ENCODE assay signal across 1 cellular context in the genomic region with DNA sequence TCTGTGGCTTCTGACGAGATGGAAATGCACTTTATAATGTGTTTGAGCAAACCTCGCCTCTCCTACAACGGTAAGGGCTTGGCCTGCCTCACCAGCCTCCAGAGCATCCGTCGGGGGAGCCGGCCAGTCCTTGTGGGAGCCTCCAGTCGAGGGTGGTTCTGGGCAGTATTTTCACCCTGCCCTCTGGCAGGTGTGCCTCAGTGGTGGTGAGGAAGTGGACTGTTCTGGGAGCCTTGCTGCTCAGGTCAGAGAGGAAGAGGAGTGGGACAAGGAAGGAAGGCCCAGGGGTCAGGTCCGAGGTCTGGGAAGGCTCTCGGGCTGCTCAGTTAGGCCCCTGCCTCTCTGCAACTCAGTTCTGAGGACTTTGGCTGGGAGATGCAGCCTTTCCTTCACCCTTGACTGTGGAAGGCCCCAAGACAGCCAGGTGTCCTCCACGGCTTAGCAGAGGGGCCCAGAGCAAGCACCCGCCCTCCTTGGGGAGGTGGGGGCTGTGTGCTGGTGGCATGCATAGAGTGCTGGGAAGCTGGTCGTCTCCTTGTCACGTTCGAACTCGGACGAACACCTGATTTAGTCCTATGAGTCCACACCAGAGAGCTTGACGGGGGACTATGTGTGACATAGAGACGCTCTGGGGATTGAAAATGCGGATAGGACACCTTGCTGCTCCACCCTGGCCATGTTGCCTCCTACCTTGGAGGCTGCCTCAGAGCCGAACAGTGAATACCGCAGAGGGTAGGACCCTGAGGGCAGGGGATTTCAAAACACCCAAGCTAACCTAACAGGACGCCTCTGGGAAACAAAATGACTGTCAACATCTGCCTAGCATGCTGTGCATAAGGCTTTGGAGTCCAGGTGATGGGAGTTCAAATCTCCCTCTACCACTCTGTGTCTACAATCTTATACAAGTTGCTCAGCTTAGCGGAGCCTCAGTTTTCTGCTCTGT.
TF ChIP-seq lines count a peak whose summit lies in the region.

No MANE protein-coding gene starts in this region.

TF ChIP-seq in WTC11, 78 proteins besides CTCF, POLR2A, EP300 and RAD21 (continued from another document):
- TF ChIP-seq, protein P1, sequence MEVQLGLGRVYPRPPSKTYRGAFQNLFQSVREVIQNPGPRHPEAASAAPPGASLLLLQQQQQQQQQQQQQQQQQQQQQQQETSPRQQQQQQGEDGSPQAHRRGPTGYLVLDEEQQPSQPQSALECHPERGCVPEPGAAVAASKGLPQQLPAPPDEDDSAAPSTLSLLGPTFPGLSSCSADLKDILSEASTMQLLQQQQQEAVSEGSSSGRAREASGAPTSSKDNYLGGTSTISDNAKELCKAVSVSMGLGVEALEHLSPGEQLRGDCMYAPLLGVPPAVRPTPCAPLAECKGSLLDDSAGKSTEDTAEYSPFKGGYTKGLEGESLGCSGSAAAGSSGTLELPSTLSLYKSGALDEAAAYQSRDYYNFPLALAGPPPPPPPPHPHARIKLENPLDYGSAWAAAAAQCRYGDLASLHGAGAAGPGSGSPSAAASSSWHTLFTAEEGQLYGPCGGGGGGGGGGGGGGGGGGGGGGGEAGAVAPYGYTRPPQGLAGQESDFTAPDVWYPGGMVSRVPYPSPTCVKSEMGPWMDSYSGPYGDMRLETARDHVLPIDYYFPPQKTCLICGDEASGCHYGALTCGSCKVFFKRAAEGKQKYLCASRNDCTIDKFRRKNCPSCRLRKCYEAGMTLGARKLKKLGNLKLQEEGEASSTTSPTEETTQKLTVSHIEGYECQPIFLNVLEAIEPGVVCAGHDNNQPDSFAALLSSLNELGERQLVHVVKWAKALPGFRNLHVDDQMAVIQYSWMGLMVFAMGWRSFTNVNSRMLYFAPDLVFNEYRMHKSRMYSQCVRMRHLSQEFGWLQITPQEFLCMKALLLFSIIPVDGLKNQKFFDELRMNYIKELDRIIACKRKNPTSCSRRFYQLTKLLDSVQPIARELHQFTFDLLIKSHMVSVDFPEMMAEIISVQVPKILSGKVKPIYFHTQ (CRISPR knock-in tag; IDR thresholded peaks at IDR 0.05) = no peak
- TF ChIP-seq, protein P2, sequence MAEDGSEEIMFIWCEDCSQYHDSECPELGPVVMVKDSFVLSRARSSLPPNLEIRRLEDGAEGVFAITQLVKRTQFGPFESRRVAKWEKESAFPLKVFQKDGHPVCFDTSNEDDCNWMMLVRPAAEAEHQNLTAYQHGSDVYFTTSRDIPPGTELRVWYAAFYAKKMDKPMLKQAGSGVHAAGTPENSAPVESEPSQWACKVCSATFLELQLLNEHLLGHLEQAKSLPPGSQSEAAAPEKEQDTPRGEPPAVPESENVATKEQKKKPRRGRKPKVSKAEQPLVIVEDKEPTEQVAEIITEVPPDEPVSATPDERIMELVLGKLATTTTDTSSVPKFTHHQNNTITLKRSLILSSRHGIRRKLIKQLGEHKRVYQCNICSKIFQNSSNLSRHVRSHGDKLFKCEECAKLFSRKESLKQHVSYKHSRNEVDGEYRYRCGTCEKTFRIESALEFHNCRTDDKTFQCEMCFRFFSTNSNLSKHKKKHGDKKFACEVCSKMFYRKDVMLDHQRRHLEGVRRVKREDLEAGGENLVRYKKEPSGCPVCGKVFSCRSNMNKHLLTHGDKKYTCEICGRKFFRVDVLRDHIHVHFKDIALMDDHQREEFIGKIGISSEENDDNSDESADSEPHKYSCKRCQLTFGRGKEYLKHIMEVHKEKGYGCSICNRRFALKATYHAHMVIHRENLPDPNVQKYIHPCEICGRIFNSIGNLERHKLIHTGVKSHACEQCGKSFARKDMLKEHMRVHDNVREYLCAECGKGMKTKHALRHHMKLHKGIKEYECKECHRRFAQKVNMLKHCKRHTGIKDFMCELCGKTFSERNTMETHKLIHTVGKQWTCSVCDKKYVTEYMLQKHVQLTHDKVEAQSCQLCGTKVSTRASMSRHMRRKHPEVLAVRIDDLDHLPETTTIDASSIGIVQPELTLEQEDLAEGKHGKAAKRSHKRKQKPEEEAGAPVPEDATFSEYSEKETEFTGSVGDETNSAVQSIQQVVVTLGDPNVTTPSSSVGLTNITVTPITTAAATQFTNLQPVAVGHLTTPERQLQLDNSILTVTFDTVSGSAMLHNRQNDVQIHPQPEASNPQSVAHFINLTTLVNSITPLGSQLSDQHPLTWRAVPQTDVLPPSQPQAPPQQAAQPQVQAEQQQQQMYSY (CRISPR knock-in tag; IDR thresholded peaks at IDR 0.05) = no peak
- no peak for TF ChIP-seq NFATC4 (CRISPR knock-in tag; IDR thresholded peaks at IDR 0.05)
- TF ChIP-seq, protein P3, sequence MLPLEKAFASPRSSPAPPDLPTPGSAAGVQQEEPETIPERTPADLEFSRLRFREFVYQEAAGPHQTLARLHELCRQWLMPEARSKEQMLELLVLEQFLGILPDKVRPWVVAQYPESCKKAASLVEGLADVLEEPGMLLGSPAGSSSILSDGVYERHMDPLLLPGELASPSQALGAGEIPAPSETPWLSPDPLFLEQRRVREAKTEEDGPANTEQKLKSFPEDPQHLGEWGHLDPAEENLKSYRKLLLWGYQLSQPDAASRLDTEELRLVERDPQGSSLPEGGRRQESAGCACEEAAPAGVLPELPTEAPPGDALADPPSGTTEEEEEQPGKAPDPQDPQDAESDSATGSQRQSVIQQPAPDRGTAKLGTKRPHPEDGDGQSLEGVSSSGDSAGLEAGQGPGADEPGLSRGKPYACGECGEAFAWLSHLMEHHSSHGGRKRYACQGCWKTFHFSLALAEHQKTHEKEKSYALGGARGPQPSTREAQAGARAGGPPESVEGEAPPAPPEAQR (CRISPR knock-in tag; IDR thresholded peaks at IDR 0.05) = no peak
